16 cellular contexts compared by ENCODE assay signal in genomic region chr5:73302797-73303138, GRCh38.
A peak's percentile ranks its signal among the peaks of the same experiment; 100 is the strongest.
DNase-seq lines count a peak whose midpoint lies in the region; ATAC-seq and TF ChIP-seq lines count a peak whose summit lies in the region.
"Had no signal": no experiment of that assay in that cellular context is flagged by ENCODE, and none has a peak within 500 bp of the region (broad histone marks: within the 10 kb centered on the region; RNA-seq: fewer than 3 reads in every experiment).

No MANE protein-coding gene starts in this region.

- H3K4me2 ChIP-seq in SK-N-SH: no peak overlapping the region
- peak overlapping the region; percentile 75 for H3K4me2 ChIP-seq in trophoblast cell (ENCODE audit: low read length)

- no peaks in the 10 kb centered on the region for H3K9me2 ChIP-seq in SK-N-SH

- TF ChIP-seq CTCF in SK-N-SH (IDR thresholded peaks at IDR 0.05) (no peak), glutamatergic neuron (IDR thresholded peaks at IDR 0.05; ENCODE audit: partially characterized antibody, unreplicated experiment) (no peak)

- H3K9me3 ChIP-seq in SK-N-SH (no peaks in the 10 kb centered on the region), HUES64 (ENCODE audit: insufficient read depth, low read depth, low read length) (no peaks in the 10 kb centered on the region), trophoblast cell (ENCODE audit: insufficient read depth, low read depth, low read length) (peaks cover 4% of the 10 kb centered on the region)
- H3K9me3 ChIP-seq: tibial nerve had no signal

- POLR2A ChIA-PET in SK-N-SH (lab: Yijun Ruan, JAX): no interaction called here

- peaks cover 22% of the 10 kb centered on the region for H3K4me1 Mint-ChIP-seq in glutamatergic neuron (ENCODE audit: low read depth, unreplicated experiment)

- H3K18ac ChIP-seq in trophoblast cell (ENCODE audit: low read length): no peak overlapping the region

- no peak overlapping the region for H2AK5ac ChIP-seq in trophoblast cell (ENCODE audit: low read length)

- peaks cover 19% of the 10 kb centered on the region for H3K36me3 Mint-ChIP-seq in glutamatergic neuron (ENCODE audit: unreplicated experiment)

- H2BK12ac ChIP-seq in trophoblast cell (ENCODE audit: low read length): no peak overlapping the region

- H3K23ac ChIP-seq in trophoblast cell (ENCODE audit: low read length): no peak overlapping the region

- CTCF ChIA-PET in SK-N-SH (lab: Yijun Ruan, JAX): interaction anchor here (1.5 to 3.8 kb wide), 3 partner anchors 87 to 148 kb away, joined by 4 to 14 read pairs (median 11); no protein-coding TSS in a partner anchor

- H2BK5ac ChIP-seq in trophoblast cell (ENCODE audit: low read depth, low read length, poor library complexity): no peak overlapping the region

- H3K9ac ChIP-seq in SK-N-SH (no peak overlapping the region), HUES64 (ENCODE audit: low read depth, low read length) (no peak overlapping the region), trophoblast cell (ENCODE audit: low read length) (no peak overlapping the region)

- H4K12ac ChIP-seq in trophoblast cell (ENCODE audit: low read depth, low read length): no peak overlapping the region

- no peaks in the 10 kb centered on the region for H3K27me3 ChIP-seq in SK-N-SH (ENCODE audit: insufficient read depth)
- peaks cover 100% of the 10 kb centered on the region for H3K27me3 ChIP-seq in HUES64 (ENCODE audit: insufficient read depth, low read length)
- H3K27me3 ChIP-seq in trophoblast cell (ENCODE audit: insufficient read depth, low read length): peaks cover 67% of the 10 kb centered on the region

- no peak for TF ChIP-seq EP300 in SK-N-SH (IDR thresholded peaks at IDR 0.05; ENCODE audit: borderline replicate concordance in 1 of 2, low read depth in 1 of 2, low read length in 1 of 2)

- H4K8ac ChIP-seq in trophoblast cell (ENCODE audit: low read depth, low read length): peak overlapping the region; percentile 26

- H2BK120ac ChIP-seq in trophoblast cell (ENCODE audit: insufficient read depth, low read length, poor library complexity): no peak overlapping the region

- no peaks in the 10 kb centered on the region; a peak in 1 of 4 replicates for H3K4me1 ChIP-seq in SK-N-SH (ENCODE audit: control insufficient read depth in 1 of 2, insufficient read depth in 2 of 2, low read depth in 1 of 2, low read length in 1 of 2)
- H3K4me1 ChIP-seq in HUES64 (ENCODE audit: insufficient read depth, low read length): peaks cover 17% of the 10 kb centered on the region
- H3K4me1 ChIP-seq in trophoblast cell (ENCODE audit: control insufficient read depth in 1 of 2, insufficient read depth in 2 of 2, low read length in 2 of 2): peaks cover 20 to 23% of the 10 kb centered on the region in 2 experiments

- H3K79me2 ChIP-seq in SK-N-SH (ENCODE audit: insufficient read depth): no peaks in the 10 kb centered on the region
- H3K79me2 ChIP-seq in trophoblast cell (ENCODE audit: control insufficient read depth, insufficient read depth, low read length, poor library complexity): peaks cover 1% of the 10 kb centered on the region

- peaks cover 14% of the 10 kb centered on the region for H3K9me3 Mint-ChIP-seq in glutamatergic neuron (ENCODE audit: unreplicated experiment)

- 63% methylated on average over 8 of the region's 8 CpGs for WGBS in SK-N-SH (ENCODE audit: low lambda C conversion rate)
- 21% methylated on average over 7 of the region's 8 CpGs for WGBS in HUES64
- WGBS in trophoblast cell (ENCODE audit: extremely low coverage, insufficient coverage, insufficient read length): no CpG with 5 or more reads among the region's 8 CpGs

- no peaks in the 10 kb centered on the region for H4K20me1 ChIP-seq in SK-N-SH (ENCODE audit: insufficient read depth)

- H3K4me3 ChIP-seq in SK-N-SH (ENCODE audit: low read depth in 2 of 2, low read length in 1 of 2): no peak overlapping the region
- H3K4me3 ChIP-seq in HUES64 (ENCODE audit: low read length): peak overlapping the region; percentile 64
- H3K4me3 ChIP-seq in trophoblast cell (ENCODE audit: low read depth, low read length): no peak overlapping the region

- H3K27ac ChIP-seq in SK-N-SH (ENCODE audit: low read depth in 2 of 2, low read length in 1 of 2): no peak overlapping the region
- H3K27ac ChIP-seq in HUES64 (ENCODE audit: low read depth, low read length): no peak overlapping the region
- no peak overlapping the region for H3K27ac ChIP-seq in trophoblast cell (ENCODE audit: low read depth, low read length)
- H3K27ac ChIP-seq: C4-2B had no signal

- H3K4me3 Mint-ChIP-seq in glutamatergic neuron (ENCODE audit: unreplicated experiment): peak overlapping the region; percentile 81

- H3K14ac ChIP-seq in trophoblast cell (ENCODE audit: low read length): no peak overlapping the region

- H3K4ac ChIP-seq in trophoblast cell (ENCODE audit: low read depth, low read length): no peak overlapping the region

- DNase-seq in SK-N-SH: no peak
- no peak for DNase-seq in glutamatergic neuron
- DNase-seq in trophoblast cell: no peak
- DNase-seq in hepatic stellate cell (ENCODE audit: low spot score): no peak
- no peak for DNase-seq in midbrain (lab: John Stamatoyannopoulos, UW)
- DNase-seq: 8988T, foreskin fibroblast, IMR-90, NCI-H2107, NCI-H526 treated with DMSO at 0.1 percent for 48 hours had no signal

- H3K27ac Mint-ChIP-seq in glutamatergic neuron (ENCODE audit: unreplicated experiment): no peak overlapping the region

- H3K79me1 ChIP-seq in trophoblast cell (ENCODE audit: low read length): peaks cover 3% of the 10 kb centered on the region

- peaks cover 40% of the 10 kb centered on the region for H3K27me3 Mint-ChIP-seq in glutamatergic neuron (ENCODE audit: unreplicated experiment)

- no peaks in the 10 kb centered on the region for H3F3A ChIP-seq in SK-N-SH (replicated peaks; ENCODE audit: insufficient read depth)

- TF ChIP-seq RAD21 in SK-N-SH (IDR thresholded peaks at IDR 0.05; ENCODE audit: low read length): no peak

- H3K36me3 ChIP-seq in SK-N-SH (replicated peaks in 1 of 2; ENCODE audit: control insufficient read depth in 1 of 2, insufficient read depth in 2 of 2, low read length in 1 of 2): no peaks in the 10 kb centered on the region
- no peaks in the 10 kb centered on the region for H3K36me3 ChIP-seq in HUES64 (ENCODE audit: insufficient read depth, low read length)
- no peaks in the 10 kb centered on the region for H3K36me3 ChIP-seq in trophoblast cell (ENCODE audit: control insufficient read depth in 1 of 2, insufficient read depth in 2 of 2, low read length in 2 of 2)
- H3K36me3 ChIP-seq: tibial nerve had no signal

- no peak overlapping the region for H4K91ac ChIP-seq in trophoblast cell (ENCODE audit: low read depth, low read length)

- H2AFZ ChIP-seq in SK-N-SH (ENCODE audit: low read depth): no peak overlapping the region
- no peak overlapping the region for H2AFZ ChIP-seq in trophoblast cell (ENCODE audit: insufficient read depth, low read length, poor library complexity)

- ATAC-seq in SK-N-SH treated with all-trans-retinoic acid at 6 μM for 48 hours: no peak
- ATAC-seq in HG03025 (IDR thresholded peaks at IDR 0.05; ENCODE audit: low FRiP score, unreplicated experiment): no peak
- ATAC-seq: HCT116 had no signal

TF ChIP-seq in SK-N-SH, 30 proteins besides CTCF, POLR2A, EP300 and RAD21:
- TF ChIP-seq TEAD4 (IDR thresholded peaks at IDR 0.05; ENCODE audit: borderline replicate concordance, insufficient read depth) (no peak), FOXM1 (IDR thresholded peaks at IDR 0.05; ENCODE audit: low read depth) (no peak)
- TF ChIP-seq, protein P1, sequence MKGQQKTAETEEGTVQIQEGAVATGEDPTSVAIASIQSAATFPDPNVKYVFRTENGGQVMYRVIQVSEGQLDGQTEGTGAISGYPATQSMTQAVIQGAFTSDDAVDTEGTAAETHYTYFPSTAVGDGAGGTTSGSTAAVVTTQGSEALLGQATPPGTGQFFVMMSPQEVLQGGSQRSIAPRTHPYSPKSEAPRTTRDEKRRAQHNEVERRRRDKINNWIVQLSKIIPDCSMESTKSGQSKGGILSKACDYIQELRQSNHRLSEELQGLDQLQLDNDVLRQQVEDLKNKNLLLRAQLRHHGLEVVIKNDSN (IDR thresholded peaks at IDR 0.05; ENCODE audit: borderline replicate concordance, low read depth): peak; percentile 48; the same call in 1 of the 2 replicates

TF ChIP-seq in SK-N-SH treated with all-trans-retinoic acid at 6 μM for 48 hours, 23 proteins besides CTCF, POLR2A, EP300 and RAD21 (continues in another document):
- TF ChIP-seq BACH2 (CRISPR knock-in tag; IDR thresholded peaks at IDR 0.05; ENCODE audit: borderline replicate concordance) (no peak), CSRNP3 (CRISPR knock-in tag; IDR thresholded peaks at IDR 0.05) (no peak), PATZ1 (CRISPR knock-in tag; IDR thresholded peaks at IDR 0.05; ENCODE audit: borderline replicate concordance) (no peak)
